8 cellular contexts compared by ENCODE assay signal in the genomic region with DNA sequence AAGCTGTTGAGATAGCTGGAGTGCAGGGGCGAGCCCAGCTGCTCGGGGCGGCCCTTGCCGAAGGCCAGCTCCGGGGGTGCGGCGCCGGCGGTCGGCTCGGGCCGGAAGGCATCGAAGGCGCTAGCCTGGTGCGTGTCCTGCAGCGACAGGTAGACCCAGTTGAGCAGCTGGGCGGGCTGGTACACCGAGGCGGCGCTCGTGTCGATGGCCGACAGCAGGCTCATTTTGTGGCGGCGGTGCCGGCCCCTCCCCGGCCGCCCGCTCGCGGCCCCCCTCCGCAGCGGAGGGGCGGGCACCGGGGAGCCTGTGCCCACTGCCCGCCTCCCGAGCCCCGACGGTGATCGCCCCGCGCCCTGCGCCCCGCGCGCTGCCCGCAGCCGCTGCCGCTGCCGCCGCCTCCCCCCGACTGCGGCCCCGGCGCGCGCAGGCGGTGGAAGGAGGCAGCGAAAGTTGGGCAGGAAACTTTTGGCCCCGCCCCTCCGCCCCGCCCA. TPM values are rescaled to one million over a fixed set of nuclear protein-coding genes. Genes with fewer than 3 reads are reported as not detected.
DNase-seq lines count a peak whose midpoint lies in the region; FAIRE-seq and TF ChIP-seq lines count a peak whose summit lies in the region.

A gene (minus strand): TSS at position 408 of the 491 bp plus-strand sequence. CDS start 184 bp downstream, at position 224.

- H3K79me2 ChIP-seq in Loucy (ENCODE audit: insufficient read depth, low read length) (peaks cover 18% of the 10 kb centered on the region; the same call in 1 of the 2 replicates), astrocyte (ENCODE audit: insufficient read depth, low read length) (peaks cover 41% of the 10 kb centered on the region)

- peaks cover 18% of the 10 kb centered on the region for H4K20me1 ChIP-seq in Loucy (ENCODE audit: insufficient read depth, low read length, poor library complexity, severe bottlenecking)
- H4K20me1 ChIP-seq in astrocyte (ENCODE audit: insufficient read depth, low read length), result peaks cover 41% of the 10 kb centered on the region

- no peaks in the 10 kb centered on the region for H3F3A ChIP-seq in Loucy (ENCODE audit: low read depth)

- no peaks in the 10 kb centered on the region for H3K27me3 ChIP-seq in HAP-1 (ENCODE audit: low read depth)
- no peaks in the 10 kb centered on the region for H3K27me3 ChIP-seq in Loucy (ENCODE audit: insufficient read depth, low read length, poor library complexity, severe bottlenecking)
- no peaks in the 10 kb centered on the region for H3K27me3 ChIP-seq in astrocyte (ENCODE audit: insufficient read depth, low read length)

- no peaks in the 10 kb centered on the region for H3K9me3 Mint-ChIP-seq in astrocyte (ENCODE audit: unreplicated experiment)

- DNase-seq in NOMO-1 treated with DMSO at 0.1 percent for 48 hours (lab: John Stamatoyannopoulos, UW; ENCODE audit: unreplicated experiment) (peak; percentile 59), NOMO-1 treated with dmso at 0.1 percent for 144 hours (lab: John Stamatoyannopoulos, UW; ENCODE audit: unreplicated experiment) (no peak), HAP-1 (ENCODE audit: low spot score in 2 of 2) (peak in 1 of 2 experiments; percentile 65), astrocyte (ENCODE audit: low read depth) (no peak), COR-L47 (lab: John Stamatoyannopoulos, UW) (no peak)

- H3K4me3 ChIP-seq in HAP-1 (peak within 1 kb of the TSS; percentile 42), Loucy (ENCODE audit: low read length, poor library complexity, severe bottlenecking) (peak within 1 kb of the TSS; percentile 81), astrocyte (ENCODE audit: insufficient read depth, low read depth, low read length) (peak within 1 kb of the TSS; percentile 77), iPS-18c (ENCODE audit: insufficient read depth, low read depth, low read length) (peak within 1 kb of the TSS; percentile 67), skin epidermis (peak within 1 kb of the TSS; percentile 51 to 87 (median 77))

- H3K4me2 ChIP-seq in Loucy (ENCODE audit: low read depth, low read length, poor library complexity, severe bottlenecking) (peak within 1 kb of the TSS; percentile 99), astrocyte (ENCODE audit: low read length) (peak within 1 kb of the TSS; percentile 98)

- H2AFZ ChIP-seq in Loucy (ENCODE audit: low read length) (peak within 1 kb of the TSS; percentile 79), astrocyte (ENCODE audit: low read depth, low read length) (peak within 1 kb of the TSS; percentile 74)

- peaks cover 2% of the 10 kb centered on the region for H3K27me3 Mint-ChIP-seq in astrocyte (ENCODE audit: low read depth, unreplicated experiment)

- in situ Hi-C loops in HAP-1 (cut with MboI; ENCODE audit: low sequenced_read_pairs), result no loop called here

- peaks cover 32% of the 10 kb centered on the region for H3K4me1 Mint-ChIP-seq in astrocyte (ENCODE audit: low read depth, unreplicated experiment)

- peak within 1 kb of the TSS; percentile 88 for H3K27ac Mint-ChIP-seq in astrocyte (ENCODE audit: unreplicated experiment)

- H3K36me3 Mint-ChIP-seq in astrocyte (ENCODE audit: low read depth, unreplicated experiment), result peaks cover 2% of the 10 kb centered on the region

- no peak for FAIRE-seq in astrocyte (lab: Jason Lieb, UNC)

- H3K27ac ChIP-seq in astrocyte (ENCODE audit: low read depth, low read length) (peak within 1 kb of the TSS; percentile 64), skin epidermis (peak within 1 kb of the TSS; percentile 64 to 94 (median 86))

- TF ChIP-seq CTCF in Loucy (conservative IDR thresholded peaks at IDR 0.05; ENCODE audit: low read length) (no peak), astrocyte (IDR thresholded peaks at IDR 0.05; ENCODE audit: insufficient read depth, low read depth, low read length) (no peak)

- no peaks in the 10 kb centered on the region for H3K9me3 ChIP-seq in HAP-1
- H3K9me3 ChIP-seq in Loucy (ENCODE audit: insufficient read depth, low read depth, low read length), result no peaks in the 10 kb centered on the region
- H3K9me3 ChIP-seq in astrocyte (ENCODE audit: insufficient read depth, low read depth, low read length), result no peaks in the 10 kb centered on the region
- H3K9me3 ChIP-seq in iPS-18c (ENCODE audit: control insufficient read depth, insufficient read depth, low read length), result no peaks in the 10 kb centered on the region

- H3K9ac ChIP-seq in Loucy (ENCODE audit: low read depth, low read length, poor library complexity, severe bottlenecking), result peak within 1 kb of the TSS; percentile 69
- H3K9ac ChIP-seq in astrocyte (ENCODE audit: low read length), result peak within 1 kb of the TSS; percentile 82

- H3K9me2 ChIP-seq in Loucy (replicated peaks; ENCODE audit: low read depth, low read length), result no peaks in the 10 kb centered on the region

- H3K36me3 ChIP-seq in HAP-1 (replicated peaks) (no peaks in the 10 kb centered on the region), Loucy (ENCODE audit: insufficient read depth, low read length) (no peaks in the 10 kb centered on the region), astrocyte (ENCODE audit: insufficient read depth, low read length) (no peaks in the 10 kb centered on the region)

- H3K4me1 ChIP-seq in HAP-1, result peaks cover 12% of the 10 kb centered on the region
- H3K4me1 ChIP-seq in Loucy (ENCODE audit: insufficient read depth, low read length, poor library complexity, severe bottlenecking), result peaks cover 32% of the 10 kb centered on the region
- peaks cover 40% of the 10 kb centered on the region for H3K4me1 ChIP-seq in astrocyte (ENCODE audit: insufficient read depth, low read length)

- H3K4me3 Mint-ChIP-seq in astrocyte (ENCODE audit: unreplicated experiment), result peak within 1 kb of the TSS; percentile 93

RNA-seq across cellular contexts. Expression of the gene that starts here (rescaled TPM):
- 21.4 and 26.2 TPM in 2 replicates for total RNA-seq in astrocyte
